In genomic region chr3:42014443-42014945, GRCh38 we compare ENCODE assay signal across 8 cellular contexts. TPM values are rescaled to one million over a fixed set of nuclear protein-coding genes. Genes with fewer than 3 reads are reported as not detected.
A peak's percentile ranks its signal among the peaks of the same experiment; 100 is the strongest.
DNase-seq lines count a peak whose midpoint lies in the region; ATAC-seq and TF ChIP-seq lines count a peak whose summit lies in the region.

No MANE protein-coding gene starts in this region.

- H3K4me1 ChIP-seq in lung (ENCODE audit: control insufficient read depth in 2 of 2, insufficient read depth in 2 of 2, low read length in 2 of 2) (peaks cover 6 to 14% of the 10 kb centered on the region in 2 donors), transverse colon (peaks cover 11 to 48% (median 36%) of the 10 kb centered on the region in 4 donors)

- H3K9me3 ChIP-seq in lung (ENCODE audit: control insufficient read depth in 2 of 2, insufficient read depth in 1 of 2, low read length in 1 of 2): no peaks in the 10 kb centered on the region
- no peaks in the 10 kb centered on the region for H3K9me3 ChIP-seq in transverse colon

- ATAC-seq in lung (ENCODE audit: insufficient read depth, low FRiP score) (no peak), GM18867 (IDR thresholded peaks at IDR 0.05; ENCODE audit: unreplicated experiment) (no peak)

- H3K27me3 ChIP-seq in lung (ENCODE audit: control insufficient read depth, insufficient read depth): no peaks in the 10 kb centered on the region
- H3K27me3 ChIP-seq in transverse colon: no peaks in the 10 kb centered on the region

- intact Hi-C loops in transverse colon (cut with DNase I; ENCODE audit: low total_unique reads): loop anchor here (5.0 kb wide), 1 partner anchor 78 kb away; the partner anchor contains the start of gene TRAK1

- DNase-seq in NOMO-1 (lab: John Stamatoyannopoulos, UW; ENCODE audit: unreplicated experiment in 2 of 2) (peak; percentile 17 to 60), NOMO-1 treated with dmso at 0.1 percent for 144 hours (lab: John Stamatoyannopoulos, UW; ENCODE audit: unreplicated experiment) (no peak), NCI-H69 (lab: John Stamatoyannopoulos, UW) (peak; percentile 54), lung (ENCODE audit: low spot score) (no peak), transverse colon (peak; percentile 26), NCI-H1694 (lab: John Stamatoyannopoulos, UW) (no peak)
- peak; percentile 5 for DNase-seq in central memory CD4-positive, alpha-beta T cell

- TF ChIP-seq CTCF in lung (IDR thresholded peaks at IDR 0.05; ENCODE audit: control extremely low read depth, extremely low read depth): no peak
- TF ChIP-seq CTCF in transverse colon (IDR thresholded peaks at IDR 0.05): no peak

- H3K27ac ChIP-seq in lung (ENCODE audit: low read depth in 1 of 2, low read length in 1 of 2): peak overlapping the region; percentile 93 to 99
- H3K27ac ChIP-seq in transverse colon: peak overlapping the region; percentile 90 to 97 (median 94)

- WGBS in lung, 2 donors: 1% methylated on average over 12 of the region's 12 CpGs
- WGBS in transverse colon (ENCODE audit: low coverage in 1 of 2), 2 donors: 0% methylated on average over 9 to 12 of the region's 12 CpGs

- TF ChIP-seq POLR2A in transverse colon (IDR thresholded peaks at IDR 0.05): no peak

- in situ Hi-C loops in transverse colon (cut with MboI; ENCODE audit: low pct_ligation_motif_present in 1 of 4, low pct_unique_long_range_greater_than_20kb in 1 of 4, low sequenced_read_pairs in 3 of 4): no loop called here

- no peak for TF ChIP-seq EP300 in transverse colon (IDR thresholded peaks at IDR 0.05; ENCODE audit: low read depth)

- H3K4me3 ChIP-seq in lung (peak overlapping the region; percentile 88), transverse colon (peak overlapping the region; percentile 71 to 99 (median 92))

- no peaks in the 10 kb centered on the region for H3K36me3 ChIP-seq in lung (ENCODE audit: control insufficient read depth in 2 of 2, insufficient read depth in 2 of 2, low read length in 2 of 2)
- no peaks in the 10 kb centered on the region for H3K36me3 ChIP-seq in transverse colon

RNA-seq across cellular contexts. Expression of gene ULK4, which starts 52.6 kb away (rescaled TPM):
- 10 to 100 TPM; 21.1 to 56.0 TPM for total RNA-seq in lung
- polyA plus RNA-seq in lung: 1 to 10 TPM; 2.8 to 4.1 TPM
- 10 to 100 TPM in 2 of 4 donors, 1 to 10 TPM in 2; 4.1 to 19.2 (median 11.7) TPM for total RNA-seq in transverse colon

Comparison
In these comparisons a context has a peak if more than half of its experiments do, and no peak if none do; other contexts are left out.
1. DNase-seq: peak in NOMO-1 (2 of 2), NCI-H69 (single experiment), central memory CD4-positive, alpha-beta T cell (single experiment) and transverse colon (single experiment); none in NOMO-1 treated with dmso at 0.1 percent for 144 hours (single experiment), lung (single experiment) and NCI-H1694 (single experiment).